ENCODE assay signal across 8 cellular contexts in the genomic region with DNA sequence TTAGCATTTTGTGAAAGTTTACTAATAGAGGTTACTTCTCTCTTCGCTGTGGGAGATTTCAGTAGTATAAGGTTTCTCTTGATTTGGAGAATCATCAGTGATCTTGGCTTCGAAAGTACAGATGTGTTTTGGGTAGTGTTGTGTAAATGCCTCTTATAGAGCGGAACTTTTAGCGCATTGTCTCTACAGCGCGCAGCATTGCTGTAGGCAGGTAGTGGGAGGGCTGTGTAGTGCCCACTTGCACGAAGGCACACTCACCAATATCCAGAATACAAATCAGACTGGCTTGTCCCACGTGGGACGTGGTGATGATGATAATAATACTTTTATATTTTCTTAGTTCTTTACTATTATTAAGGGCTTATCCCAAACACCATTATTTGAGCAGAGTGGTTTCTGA. TPM values are rescaled to one million over a fixed set of nuclear protein-coding genes. Genes with fewer than 3 reads are reported as not detected.
A peak's percentile ranks its signal among the peaks of the same experiment; 100 is the strongest.
DNase-seq lines count a peak whose midpoint lies in the region; ATAC-seq and TF ChIP-seq lines count a peak whose summit lies in the region.

No MANE protein-coding gene starts in this region.

- no peaks in the 10 kb centered on the region for H3K9me3 Mint-ChIP-seq in activated naive CD4-positive, alpha-beta T cell treated with anti-CD3 and anti-CD28 coated beads, Interleukin-2, amount 10 ng/mL, durations not matched to agents 7 days and 5 days
- no peaks in the 10 kb centered on the region for H3K9me3 Mint-ChIP-seq in memory B cell
- no peaks in the 10 kb centered on the region for H3K9me3 Mint-ChIP-seq in type B pancreatic cell

- peak overlapping the region; percentile 72 for H3K4me3 ChIP-seq in left ventricle myocardium inferior
- no peak overlapping the region for H3K4me3 ChIP-seq in osteoblast (ENCODE audit: insufficient read depth, low read length)

- H3K27ac ChIP-seq in left ventricle myocardium inferior (replicated peaks): peak overlapping the region; percentile 95
- no peak overlapping the region for H3K27ac ChIP-seq in osteoblast (ENCODE audit: low read depth, low read length)

- H3K27me3 Mint-ChIP-seq in activated naive CD4-positive, alpha-beta T cell treated with anti-CD3 and anti-CD28 coated beads, Interleukin-2, amount 10 ng/mL, durations not matched to agents 7 days and 5 days: peaks cover 5% of the 10 kb centered on the region
- H3K27me3 Mint-ChIP-seq in memory B cell (no peaks in the 10 kb centered on the region), type B pancreatic cell (peaks cover 15% of the 10 kb centered on the region)

- DNase-seq in left ventricle myocardium inferior (no peak), Right ventricle myocardium inferior (ENCODE audit: missing footprints) (no peak), memory B cell (ENCODE audit: low spot score in 2 of 2) (no peak), type B pancreatic cell (ENCODE audit: extremely low spot score, unreplicated experiment) (peak; percentile 18), osteoblast (ENCODE audit: insufficient read length, low spot score, missing footprints) (no peak), NCI-H2196 treated with DMSO at 0.1 percent for 48 hours (lab: John Stamatoyannopoulos, UW; ENCODE audit: unreplicated experiment) (no peak), NOMO-1 treated with dmso at 0.1 percent for 144 hours (lab: John Stamatoyannopoulos, UW; ENCODE audit: unreplicated experiment) (no peak)
- DNase-seq in activated naive CD4-positive, alpha-beta T cell treated with anti-CD3 and anti-CD28 coated beads, Interleukin-2, amount 10 ng/mL, durations not matched to agents 7 days and 5 days: no peak

- no peak for TF ChIP-seq CTCF in left ventricle myocardium inferior (IDR thresholded peaks at IDR 0.05; ENCODE audit: borderline replicate concordance)
- TF ChIP-seq CTCF in type B pancreatic cell (conservative IDR thresholded peaks at IDR 0.05): no peak
- no peak for TF ChIP-seq CTCF in osteoblast (IDR thresholded peaks at IDR 0.05; ENCODE audit: extremely low read depth, low read depth, low read length)

- no peak overlapping the region for H2AFZ ChIP-seq in osteoblast (ENCODE audit: low read length)

- CTCF ChIA-PET in activated naive CD4-positive, alpha-beta T cell treated with anti-CD3 and anti-CD28 coated beads, Interleukin-2, amount 10 ng/mL, durations not matched to agents 7 days and 5 days (lab: Charles Lee): interaction anchor here (1.0 kb wide), 1 partner anchor 302 kb away, joined by 6 read pairs; no protein-coding TSS in a partner anchor

- H3K27me3 ChIP-seq in left ventricle myocardium inferior (ENCODE audit: low read depth) (no peaks in the 10 kb centered on the region), osteoblast (ENCODE audit: insufficient read depth, low read length) (peaks cover 8% of the 10 kb centered on the region)

- peak overlapping the region; percentile 75 for H3K4me3 Mint-ChIP-seq in activated naive CD4-positive, alpha-beta T cell treated with anti-CD3 and anti-CD28 coated beads, Interleukin-2, amount 10 ng/mL, durations not matched to agents 7 days and 5 days
- H3K4me3 Mint-ChIP-seq in memory B cell: peak overlapping the region; percentile 83
- peak overlapping the region; percentile 82 for H3K4me3 Mint-ChIP-seq in type B pancreatic cell

- peaks cover 18% of the 10 kb centered on the region for H3K79me2 ChIP-seq in osteoblast (ENCODE audit: insufficient read depth, low read length)

- H3K4me1 Mint-ChIP-seq in activated naive CD4-positive, alpha-beta T cell treated with anti-CD3 and anti-CD28 coated beads, Interleukin-2, amount 10 ng/mL, durations not matched to agents 7 days and 5 days: peaks cover 53% of the 10 kb centered on the region
- H3K4me1 Mint-ChIP-seq in memory B cell (peaks cover 33% of the 10 kb centered on the region), type B pancreatic cell (ENCODE audit: unreplicated experiment) (peaks cover 13% of the 10 kb centered on the region)

- intact Hi-C loops in left ventricle myocardium inferior (cut with micrococcal nuclease) (no loop called here), Right ventricle myocardium inferior (cut with DNase I) (no loop called here)

- H3K27ac Mint-ChIP-seq in activated naive CD4-positive, alpha-beta T cell treated with anti-CD3 and anti-CD28 coated beads, Interleukin-2, amount 10 ng/mL, durations not matched to agents 7 days and 5 days: peak overlapping the region; percentile 84
- peak overlapping the region; percentile 72 for H3K27ac Mint-ChIP-seq in memory B cell
- peak overlapping the region; percentile 71 for H3K27ac Mint-ChIP-seq in type B pancreatic cell

- H3K36me3 ChIP-seq in left ventricle myocardium inferior (no peaks in the 10 kb centered on the region), osteoblast (ENCODE audit: insufficient read depth, low read length) (no peaks in the 10 kb centered on the region)

- H3K9me3 ChIP-seq in left ventricle myocardium inferior (replicated peaks) (no peaks in the 10 kb centered on the region), osteoblast (ENCODE audit: low read depth, low read length) (no peaks in the 10 kb centered on the region)

- peaks cover 10% of the 10 kb centered on the region for H4K20me1 ChIP-seq in osteoblast (ENCODE audit: insufficient read depth, low read length)

- peaks cover 13% of the 10 kb centered on the region for H3K36me3 Mint-ChIP-seq in activated naive CD4-positive, alpha-beta T cell treated with anti-CD3 and anti-CD28 coated beads, Interleukin-2, amount 10 ng/mL, durations not matched to agents 7 days and 5 days
- H3K36me3 Mint-ChIP-seq in memory B cell: peaks cover 4% of the 10 kb centered on the region
- no peaks in the 10 kb centered on the region for H3K36me3 Mint-ChIP-seq in type B pancreatic cell

- H3K4me2 ChIP-seq in osteoblast (ENCODE audit: insufficient read depth, low read length): no peak overlapping the region

- peaks cover 59% of the 10 kb centered on the region for H3K4me1 ChIP-seq in left ventricle myocardium inferior
- peaks cover 15% of the 10 kb centered on the region for H3K4me1 ChIP-seq in osteoblast (ENCODE audit: insufficient read depth, low read length)

- ATAC-seq in Right ventricle myocardium inferior: no peak
- no peak for ATAC-seq in memory B cell (ENCODE audit: low read depth)

RNA-seq across cellular contexts. Expression of a gene that starts 51.4 kb away (rescaled TPM):
- total RNA-seq in left ventricle myocardium inferior (4.4 TPM), Right ventricle myocardium inferior (6.1 TPM), type B pancreatic cell (ENCODE audit: low replicate concordance) (12.4 and 37.5 TPM in 2 replicates), osteoblast (not detected in 2 replicates)
